1 cellular context compared by ENCODE assay signal in genomic region chr2:10868465-10869314, GRCh38.
TF ChIP-seq lines count a peak whose summit lies in the region.

No MANE protein-coding gene starts in this region.

TF ChIP-seq in GM23338, 12 proteins besides CTCF, POLR2A, EP300 and RAD21 (continued from another document):
- no peak for TF ChIP-seq ZNF462 (CRISPR knock-in tag; IDR thresholded peaks at IDR 0.05)
- no peak for TF ChIP-seq NANOG (IDR thresholded peaks at IDR 0.05; ENCODE audit: borderline replicate concordance)
- no peak for TF ChIP-seq ZNF331 (CRISPR knock-in tag; IDR thresholded peaks at IDR 0.05; ENCODE audit: low read depth)
- no peak for TF ChIP-seq ETS1 (IDR thresholded peaks at IDR 0.05)
- TF ChIP-seq EZH2 (IDR thresholded peaks at IDR 0.05; ENCODE audit: low read depth, unreplicated experiment): no peak
- TF ChIP-seq EZH2phosphoT487 (IDR thresholded peaks at IDR 0.05; ENCODE audit: unreplicated experiment): no peak
- TF ChIP-seq POLR2AphosphoS5 (IDR thresholded peaks at IDR 0.05; ENCODE audit: low read depth): no peak
- no peak for TF ChIP-seq JUNB (IDR thresholded peaks at IDR 0.05; ENCODE audit: unreplicated experiment)
